Comparison of ENCODE assay signal across 10 cellular contexts in the genomic region with DNA sequence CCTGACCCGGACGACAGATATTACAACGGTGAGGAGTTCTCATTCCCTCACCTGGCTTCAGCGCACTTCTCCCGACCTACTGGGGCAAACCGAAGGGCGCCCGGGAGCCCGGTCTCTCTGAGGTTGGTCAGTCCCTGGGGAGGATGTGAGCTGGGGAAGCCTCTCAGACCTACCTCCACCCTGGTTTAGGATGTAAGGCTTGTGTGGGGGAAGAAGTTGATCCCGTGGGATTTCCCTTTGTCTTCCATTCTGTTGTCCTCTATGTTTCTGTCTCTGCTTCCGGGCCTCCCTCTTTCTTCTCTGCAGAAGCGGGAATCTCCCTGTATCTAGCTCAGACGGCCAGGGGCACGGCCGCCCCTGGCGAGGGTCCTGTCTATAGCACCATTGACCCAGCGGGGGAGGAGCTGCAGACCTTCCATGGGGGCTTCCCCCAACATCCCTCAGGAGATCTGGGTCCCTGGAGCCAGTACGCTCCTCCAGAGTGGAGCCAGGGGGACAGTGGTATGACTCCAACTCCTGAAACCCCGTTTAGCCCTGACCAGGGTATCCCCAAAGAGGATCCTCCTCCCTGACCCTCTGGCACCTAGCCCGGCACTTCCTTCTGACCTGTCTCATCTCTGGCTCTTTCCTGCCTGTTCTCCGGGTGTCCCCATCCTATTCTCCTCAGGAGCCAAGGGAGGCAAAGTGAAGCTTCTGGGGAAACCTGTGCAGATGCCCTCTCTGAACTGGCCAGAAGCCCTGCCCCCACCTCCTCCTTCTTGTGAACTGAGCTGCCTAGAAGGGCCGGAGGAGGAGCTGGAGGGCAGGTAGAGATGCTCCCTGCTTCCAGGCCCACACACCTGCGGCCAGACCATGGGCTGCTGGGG. TPM values are rescaled to one million over a fixed set of nuclear protein-coding genes. Genes with fewer than 3 reads are reported as not detected.
DNase-seq lines count a peak whose midpoint lies in the region; ATAC-seq and TF ChIP-seq lines count a peak whose summit lies in the region.
"Had no signal": no experiment of that assay in that cellular context is flagged by ENCODE, and none has a peak within 500 bp of the region (broad histone marks: within the 10 kb centered on the region; RNA-seq: fewer than 3 reads in every experiment).

No MANE protein-coding gene starts in this region.

- peak overlapping the region; percentile 90 for H3K4me3 Mint-ChIP-seq in natural killer cell

- TF ChIP-seq CTCF in AG04449 (IDR thresholded peaks at IDR 0.05; ENCODE audit: insufficient read depth, low read length, missing control alignments) (no peak), HFF-Myc (IDR thresholded peaks at IDR 0.05; ENCODE audit: low read depth, low read length, missing control alignments) (no peak), coronary artery (IDR thresholded peaks at IDR 0.05) (no peak), natural killer cell (IDR thresholded peaks at IDR 0.05) (no peak)

- POLR2A ChIA-PET in AG04449 (lab: Yijun Ruan, JAX), result interaction anchor here (0.9 kb wide), 1 partner anchor 57 kb away, joined by 4 read pairs; no protein-coding TSS in a partner anchor

- DNase-seq in AG04449 (ENCODE audit: low read depth, low spot score) (no peak), HFF-Myc (ENCODE audit: extremely low read depth, low read depth) (no peak), coronary artery (ENCODE audit: low spot score) (peak; percentile 73), natural killer cell (no peak), HUDEP-2 (lab: John Stamatoyannopoulos, UW; ENCODE audit: unreplicated experiment in 76 of 76) (no peak), NCI-H446 treated with DMSO at 0.1 percent for 48 hours (lab: John Stamatoyannopoulos, UW) (no peak), cerebellum (ENCODE audit: low spot score) (no peak)
- DNase-seq: nucleus accumbens, PC-9 had no signal

- H3K27ac Mint-ChIP-seq in natural killer cell, result peak overlapping the region; percentile 53 to 92

- peak overlapping the region in 1 of 2 donors; percentile 92 for H3K27ac ChIP-seq in coronary artery
- H3K27ac ChIP-seq: PC-9 had no signal

- H3K4me3 ChIP-seq in AG04449 (ENCODE audit: low read depth, low read length) (peak overlapping the region; percentile 72), HFF-Myc (replicated peaks; ENCODE audit: low read depth, low read length) (peak overlapping the region; percentile 55), coronary artery (peak overlapping the region; percentile 81)
- H3K4me3 ChIP-seq: PC-9 had no signal

- H3K27me3 Mint-ChIP-seq in natural killer cell (ENCODE audit: low read depth in 2 of 2), result peaks cover 13 to 19% of the 10 kb centered on the region in 2 donors

- H3K36me3 Mint-ChIP-seq in natural killer cell, result no peaks in the 10 kb centered on the region

- ATAC-seq in natural killer cell, result no peak
- no peak for ATAC-seq in GM18861 (IDR thresholded peaks at IDR 0.05; ENCODE audit: unreplicated experiment)

- no peaks in the 10 kb centered on the region for H3K9me3 Mint-ChIP-seq in natural killer cell

- peaks cover 16 to 54% of the 10 kb centered on the region in 2 donors for H3K4me1 Mint-ChIP-seq in natural killer cell

- CTCF ChIA-PET in AG04449 (lab: Yijun Ruan, JAX), result interaction anchor here (1.6 to 4.5 kb wide), 4 partner anchors 11 to 49 kb away, joined by 10 to 78 read pairs (median 13); a partner anchor contains a TSS

- intact Hi-C loops in natural killer cell (cut with micrococcal nuclease), result loop anchor here (2.0 to 5.0 kb wide), 2 partner anchors 43 to 74 kb away; a partner anchor contains a TSS

RNA-seq across cellular contexts. Expression of a gene that starts 12.6 kb away (rescaled TPM):
- 10 to 100 TPM; 16.9 to 23.8 (median 22.7) TPM for total RNA-seq in natural killer cell
- total RNA-seq in cerebellum, result 30.1 TPM

RNA-seq across cellular contexts. Expression of a gene that starts 19.8 kb away (rescaled TPM):
- total RNA-seq in natural killer cell (not detected), cerebellum (7.9 TPM)
- total RNA-seq: PC-9 had no signal

RNA-seq across cellular contexts. Expression of a gene that starts 41.2 kb away (rescaled TPM):
- total RNA-seq in natural killer cell (not detected), cerebellum (not detected)
- total RNA-seq: PC-9 had no signal

RNA-seq across cellular contexts. Expression of a gene that starts 58.0 kb away (rescaled TPM):
- total RNA-seq in natural killer cell (not detected), cerebellum (12.4 TPM)
- total RNA-seq: PC-9 had no signal
